9 cellular contexts compared by ENCODE assay signal in the genomic region with DNA sequence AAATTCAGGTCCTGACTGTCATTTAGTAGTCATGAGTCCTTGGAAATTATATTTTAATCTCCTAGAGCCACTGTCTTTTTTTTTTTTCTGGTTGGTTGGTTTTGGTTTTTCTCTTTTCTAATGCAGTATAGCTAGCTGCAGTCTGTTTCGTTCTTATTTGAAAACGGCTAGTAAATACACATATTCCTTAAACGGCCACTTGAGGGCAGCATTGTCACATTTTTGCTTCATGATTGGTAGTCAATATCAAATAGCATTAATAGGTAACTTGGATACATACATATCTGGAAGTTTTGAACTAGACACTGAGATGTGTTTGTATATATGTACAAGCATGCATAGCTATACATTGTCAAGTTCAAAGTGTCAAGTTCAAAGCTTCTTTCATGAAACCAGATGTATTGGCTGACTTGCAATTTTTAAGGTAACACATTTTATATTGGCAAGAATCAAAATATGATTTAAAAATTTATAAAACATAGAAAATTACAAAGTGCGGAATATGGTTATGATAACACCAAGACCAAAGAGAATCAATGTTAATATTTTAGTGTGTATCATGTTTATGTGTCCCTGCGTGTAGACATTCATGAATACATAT. TPM values are rescaled to one million over a fixed set of nuclear protein-coding genes. Genes with fewer than 3 reads are reported as not detected.
DNase-seq lines count a peak whose midpoint lies in the region; ATAC-seq, FAIRE-seq and TF ChIP-seq lines count a peak whose summit lies in the region.
"Had no signal": no experiment of that assay in that cellular context is flagged by ENCODE, and none has a peak within 500 bp of the region (broad histone marks: within the 10 kb centered on the region; RNA-seq: fewer than 3 reads in every experiment).

No MANE protein-coding gene starts in this region.

- peak; percentile 74 for FAIRE-seq in K562 (lab: Jason Lieb, UNC)

- H3K36me3 ChIP-seq in Karpas-422 (ENCODE audit: insufficient read depth, low read length) (no peaks in the 10 kb centered on the region), Peyer's patch (no peaks in the 10 kb centered on the region), K562 (ENCODE audit: control insufficient read depth, insufficient read depth, low read length) (no peaks in the 10 kb centered on the region)

- H3K4me2 ChIP-seq in Karpas-422 (ENCODE audit: low read depth, low read length, poor library complexity, severe bottlenecking): no peak overlapping the region
- H3K4me2 ChIP-seq in K562 (ENCODE audit: insufficient read depth, low read length): no peak overlapping the region

- H3K79me2 ChIP-seq in Karpas-422 (ENCODE audit: low read length) (no peaks in the 10 kb centered on the region), K562 (ENCODE audit: control insufficient read depth, insufficient read depth, low read length) (no peaks in the 10 kb centered on the region)

- CTCF ChIA-PET in K562 (lab: Yijun Ruan, JAX; ENCODE audit: low intra/inter-chr PET ratio): interaction anchor here (0.6 to 2.2 kb wide), 8 partner anchors 84 to 1236 kb away, joined by 3 to 17 read pairs (median 3); no protein-coding TSS in a partner anchor

- no peaks in the 10 kb centered on the region for H3K9me1 ChIP-seq in K562 (ENCODE audit: control insufficient read depth, insufficient read depth, low read length)

- peak; percentile 71 to 83 for TF ChIP-seq RAD21 in K562 (CRISPR knock-in tag; conservative IDR thresholded peaks at IDR 0.05 in 1 of 2, IDR thresholded peaks at IDR 0.05 in 1 of 2)

- POLR2A ChIA-PET in K562 (lab: Yijun Ruan, JAX): no interaction called here

- H4K20me1 ChIP-seq in Karpas-422 (ENCODE audit: insufficient read depth, low read depth, low read length): no peaks in the 10 kb centered on the region
- peaks cover 4% of the 10 kb centered on the region for H4K20me1 ChIP-seq in K562 (replicated peaks; ENCODE audit: control insufficient read depth, insufficient read depth, low read length)

- intact Hi-C loops in K562 (cut with micrococcal nuclease): no loop called here

- H3K27ac ChIP-seq in Karpas-422 (ENCODE audit: low read length) (no peak overlapping the region), Peyer's patch (no peak overlapping the region), K562 (ENCODE audit: extremely low read depth, low read depth, low read length) (no peak overlapping the region)

- H3K27me3 ChIP-seq in Karpas-422 (ENCODE audit: low read length): no peaks in the 10 kb centered on the region
- no peaks in the 10 kb centered on the region for H3K27me3 ChIP-seq in Peyer's patch
- H3K27me3 ChIP-seq in K562 (ENCODE audit: control insufficient read depth in 2 of 2, insufficient read depth in 2 of 2, low read length in 2 of 2): peaks cover 0 to 11% of the 10 kb centered on the region in 2 experiments; a peak in 1 of 5 replicates

- H3K4me1 ChIP-seq in Karpas-422 (ENCODE audit: low read length): no peaks in the 10 kb centered on the region
- no peaks in the 10 kb centered on the region for H3K4me1 ChIP-seq in Peyer's patch
- peaks cover 0 to 4% of the 10 kb centered on the region in 2 experiments; a peak in 1 of 5 replicates for H3K4me1 ChIP-seq in K562 (replicated peaks in 1 of 2; ENCODE audit: control insufficient read depth in 2 of 2, insufficient read depth in 2 of 2, low read length in 2 of 2)

- DNase-seq in NCI-H146 (lab: John Stamatoyannopoulos, UW) (peak; percentile 19), NCI-H146 treated with DMSO at 0.1 percent for 48 hours (lab: John Stamatoyannopoulos, UW; ENCODE audit: unreplicated experiment) (no peak), Karpas-422 (peak; percentile 88), Peyer's patch (peak in 1 of 3 donors; percentile 65), K562 (ENCODE audit: extremely low read depth in 1 of 4, low spot score in 3 of 4) (peak; percentile 44 to 77 (median 47)), kidney tubule cell (ENCODE audit: low spot score) (peak; percentile 67)
- peak in 2 of 3 donors; percentile 9 to 13 for DNase-seq in stimulated activated CD4-positive, alpha-beta T cell treated with anti-CD3 and anti-CD28 coated beads, TNF-alpha, amount 100 ng/mL, for 48 hours (ENCODE audit: low read depth in 3 of 3)
- DNase-seq: stimulated activated naive B cell treated with anti-CD40 and anti-IgM and Interleukin-4, amounts not matched to agents 10 μg/mL and 1 μg/mL and 100 μg/mL, for 72 hours had no signal

- WGBS in K562 (ENCODE audit: insufficient coverage, low coverage, missing lambda C conversion rate): 9% methylated on average over 5 of the region's 5 CpGs

- in situ Hi-C loops in K562 (cut with MboI): loop anchor here (25.0 kb wide), 1 partner anchor 1148 kb away; no protein-coding TSS in a partner anchor

- ATAC-seq in K562 (peak; percentile 58; the same call in 2 of the 3 replicates), HG03045 (IDR thresholded peaks at IDR 0.05; ENCODE audit: unreplicated experiment) (no peak)

- no peaks in the 10 kb centered on the region for H3K9me2 ChIP-seq in Karpas-422 (replicated peaks; ENCODE audit: insufficient read depth, low read length)

- H3K9ac ChIP-seq in Karpas-422 (ENCODE audit: low read length) (no peak overlapping the region), K562 (ENCODE audit: insufficient read depth in 1 of 2, low read depth in 2 of 2, low read length in 2 of 2) (no peak overlapping the region)

- BruUV-seq in K562 (replicated peaks; lab: Mats Ljungman, UMichigan): no TSS peak

- TF ChIP-seq CTCF in Peyer's patch (IDR thresholded peaks at IDR 0.05) (peak in 5 of 6 experiments; percentile 54 to 74 (median 71)), K562 (IDR thresholded peaks at IDR 0.05 in 2 of 3, conservative IDR thresholded peaks at IDR 0.05 in 1 of 3; ENCODE audit: insufficient read depth in 2 of 3, low read depth in 1 of 3, low read length in 3 of 3) (peak; percentile 57 to 73 (median 59); a peak in 5 of 6 replicates)

- no peak overlapping the region for H3K4me3 ChIP-seq in Karpas-422 (ENCODE audit: low read length)
- no peak overlapping the region for H3K4me3 ChIP-seq in Peyer's patch
- no peak overlapping the region for H3K4me3 ChIP-seq in K562

- no peak for TF ChIP-seq POLR2A in Peyer's patch (IDR thresholded peaks at IDR 0.05)
- no peak for TF ChIP-seq POLR2A in K562 (conservative IDR thresholded peaks at IDR 0.05)

- H2AFZ ChIP-seq in Karpas-422 (ENCODE audit: low read length) (no peak overlapping the region), K562 (ENCODE audit: low read depth, low read length) (no peak overlapping the region)

- TF ChIP-seq EP300 in K562 (IDR thresholded peaks at IDR 0.05; ENCODE audit: low read length): no peak

- peaks cover 7% of the 10 kb centered on the region; the same call in 1 of the 2 replicates for H3K9me3 ChIP-seq in Karpas-422 (ENCODE audit: low read length)
- H3K9me3 ChIP-seq in Peyer's patch: no peaks in the 10 kb centered on the region
- no peaks in the 10 kb centered on the region for H3K9me3 ChIP-seq in K562 (replicated peaks; ENCODE audit: control insufficient read depth, insufficient read depth, low read depth, low read length)

TF ChIP-seq in K562, 482 proteins besides CTCF, POLR2A, EP300 and RAD21 (continues in another document):
- TF ChIP-seq SMC3 (conservative IDR thresholded peaks at IDR 0.05; ENCODE audit: insufficient read depth, low read depth, low read length) (peak; percentile 26; the same call in 1 of the 2 replicates), ZNF316 (IDR thresholded peaks at IDR 0.05) (peak; percentile 57), STAG1 (CRISPR knock-in tag; IDR thresholded peaks at IDR 0.05; ENCODE audit: borderline replicate concordance) (peak; percentile 48; the same call in 1 of the 2 replicates), RBM25 (IDR thresholded peaks at IDR 0.05; ENCODE audit: low read depth, low read length, severe bottlenecking) (no peak), TARDBP (IDR thresholded peaks at IDR 0.05) (no peak), C11orf30 (IDR thresholded peaks at IDR 0.05; ENCODE audit: low read depth) (peak; percentile 62; the same call in 1 of the 2 replicates)
- TF ChIP-seq, protein P1, sequence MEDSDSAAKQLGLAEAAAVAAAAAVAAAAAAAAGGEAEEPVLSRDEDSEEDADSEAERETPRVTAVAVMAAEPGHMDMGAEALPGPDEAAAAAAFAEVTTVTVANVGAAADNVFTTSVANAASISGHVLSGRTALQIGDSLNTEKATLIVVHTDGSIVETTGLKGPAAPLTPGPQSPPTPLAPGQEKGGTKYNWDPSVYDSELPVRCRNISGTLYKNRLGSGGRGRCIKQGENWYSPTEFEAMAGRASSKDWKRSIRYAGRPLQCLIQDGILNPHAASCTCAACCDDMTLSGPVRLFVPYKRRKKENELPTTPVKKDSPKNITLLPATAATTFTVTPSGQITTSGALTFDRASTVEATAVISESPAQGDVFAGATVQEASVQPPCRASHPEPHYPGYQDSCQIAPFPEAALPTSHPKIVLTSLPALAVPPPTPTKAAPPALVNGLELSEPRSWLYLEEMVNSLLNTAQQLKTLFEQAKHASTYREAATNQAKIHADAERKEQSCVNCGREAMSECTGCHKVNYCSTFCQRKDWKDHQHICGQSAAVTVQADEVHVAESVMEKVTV (CRISPR knock-in tag; IDR thresholded peaks at IDR 0.05): peak; percentile 44; the same call in 1 of the 2 replicates

RNA-seq across cellular contexts. Expression of gene GABRA5, which starts 22.5 kb away (rescaled TPM):
- not detected in 2 replicates for total RNA-seq in Karpas-422 (2014; rRNA removed; shearing (Covaris generic); ENCODE audit: low replicate concordance)
- total RNA-seq in Peyer's patch (not detected), K562 (2014; rRNA removed) (not detected in 2 replicates), K562 (2014; rRNA removed; fragmentation: Illumina TruSeq; extraction: Trizol) (not detected in 2 replicates), K562 (2015; rRNA removed; fragmentation: Illumina TruSeq; extraction: Trizol) (not detected in 2 replicates), K562 (2021) (not detected in 2 replicates)
- total RNA-seq in K562 (2011; cell fraction: chromatin; rRNA removed; ENCODE audit: low replicate concordance): not detected in 2 replicates
- total RNA-seq in K562 (2011; cell fraction: nucleolus; rRNA removed): not detected in 2 replicates
- total RNA-seq in K562 (2011; cell fraction: nucleoplasm; rRNA removed): not detected in 2 replicates
- polyA plus RNA-seq in K562 (2011; rRNA removed) (not detected in 2 replicates), K562 (2014; fragmentation: Illumina TruSeq; extraction: Trizol) (not detected in 2 replicates), K562 (2014; fragmentation: Nextera tagmentation; extraction: Ambion mirVana) (not detected), K562 (2014; rRNA removed) (not detected in 2 replicates)
- polyA plus RNA-seq in K562 (2011; cell fraction: cytosol; rRNA removed): not detected in 2 replicates
- polyA plus RNA-seq in K562 (2011; cell fraction: nucleus; rRNA removed): not detected in 2 replicates
- 0.03 TPM in 1 of 2 replicates, not detected in the other for polyA plus RNA-seq in K562 (2012)
- polyA minus RNA-seq in K562 (2011; rRNA and poly(A)+ RNA removed): not detected in 2 replicates
- polyA minus RNA-seq in K562 (2011; cell fraction: cytosol; rRNA and poly(A)+ RNA removed): not detected in 2 replicates
- polyA minus RNA-seq in K562 (2011; cell fraction: nucleus; rRNA and poly(A)+ RNA removed): not detected in 2 replicates
